8 cellular contexts compared by ENCODE assay signal in the genomic region with DNA sequence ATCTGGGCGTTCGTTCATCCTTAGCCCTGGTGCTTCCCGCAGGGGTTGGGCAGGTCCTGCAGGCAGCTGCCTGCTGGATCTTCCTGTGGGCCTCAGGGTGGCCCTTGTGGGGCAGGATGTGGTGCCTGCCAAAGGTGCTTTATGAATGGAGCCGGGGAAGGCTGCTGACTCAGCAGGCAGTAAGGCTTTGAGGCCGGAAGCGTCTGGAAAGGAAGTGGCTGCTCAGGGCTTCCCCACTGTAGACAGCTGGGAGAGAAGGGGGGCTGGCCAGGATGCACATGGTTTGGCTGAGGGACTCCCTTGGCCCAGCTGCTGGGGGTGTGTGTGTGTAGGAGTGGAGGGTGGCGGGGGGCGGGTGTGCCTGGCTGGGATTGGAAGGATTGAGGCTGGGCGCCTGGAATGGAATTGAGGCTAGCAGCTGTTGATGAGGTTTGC. TPM values are rescaled to one million over a fixed set of nuclear protein-coding genes. Genes with fewer than 3 reads are reported as not detected.
DNase-seq lines count a peak whose midpoint lies in the region; ATAC-seq and TF ChIP-seq lines count a peak whose summit lies in the region.

No MANE protein-coding gene starts in this region.

- H3K18ac ChIP-seq in mesendoderm (ENCODE audit: low read length), result no peak overlapping the region

- no peak overlapping the region for H3K4me2 ChIP-seq in mesendoderm (ENCODE audit: low read length)

- H3K36me3 ChIP-seq in mesendoderm (ENCODE audit: control insufficient read depth, insufficient read depth, low read length), result no peaks in the 10 kb centered on the region

- H3K79me1 ChIP-seq in mesendoderm (ENCODE audit: low read length), result peaks cover 40% of the 10 kb centered on the region

- H2BK120ac ChIP-seq in mesendoderm (ENCODE audit: low read depth, low read length), result no peak overlapping the region

- no peak for TF ChIP-seq CTCF in GM10266 (IDR thresholded peaks at IDR 0.05; ENCODE audit: control insufficient read depth, insufficient read depth, low read depth, missing control alignments)

- peaks cover 38 to 64% of the 10 kb centered on the region in 2 donors for H3K27me3 Mint-ChIP-seq in effector memory CD8-positive, alpha-beta T cell

- no peak overlapping the region for H3K4me3 ChIP-seq in mesendoderm (ENCODE audit: low read length)

- ATAC-seq in HG02798 (IDR thresholded peaks at IDR 0.05; ENCODE audit: poor library complexity, unreplicated experiment), result peak; percentile 70
- peak; percentile 95 for ATAC-seq in effector memory CD8-positive, alpha-beta T cell (replicated peaks)

- DNase-seq in GM10266 (ENCODE audit: extremely low spot score), result peak; percentile 75
- DNase-seq in NCI-H69 (lab: John Stamatoyannopoulos, UW), result peak; percentile 74
- DNase-seq in activated CD8-positive, alpha-beta memory T cell treated with anti-CD3 and anti-CD28 coated beads for 1 hour (ENCODE audit: extremely low read depth in 1 of 2, low read depth in 1 of 2), result peak; percentile 23 to 44
- DNase-seq in effector memory CD8-positive, alpha-beta T cell, result peak; percentile 68 to 74 (median 74)
- DNase-seq in mesendoderm, result peak; percentile 86
- peak; percentile 22 for DNase-seq in stimulated activated CD8-positive, alpha-beta memory T cell treated with anti-CD3 and anti-CD28 coated beads, Interleukin-15, amount 100 ng/mL, for 1 hour (ENCODE audit: low read depth)
- DNase-seq in DMS114 treated with DMSO at 0.1 percent for 48 hours (lab: John Stamatoyannopoulos, UW; ENCODE audit: unreplicated experiment), result no peak

- no peak overlapping the region for H2AK5ac ChIP-seq in mesendoderm (ENCODE audit: low read length)

- H3K79me2 ChIP-seq in mesendoderm (ENCODE audit: control insufficient read depth, insufficient read depth, low read length), result peaks cover 43% of the 10 kb centered on the region

- H3K27ac Mint-ChIP-seq in effector memory CD8-positive, alpha-beta T cell, result peak overlapping the region; percentile 72 to 86

- H3K27me3 ChIP-seq in mesendoderm (ENCODE audit: insufficient read depth, low read length, poor library complexity), result no peaks in the 10 kb centered on the region

- peak overlapping the region; percentile 42 for H3K9ac ChIP-seq in mesendoderm (ENCODE audit: low read length)

- H4K8ac ChIP-seq in mesendoderm (ENCODE audit: low read depth, low read length), result no peak overlapping the region

- peak overlapping the region; percentile 51 for H3K56ac ChIP-seq in mesendoderm (ENCODE audit: low read length)

- peak overlapping the region; percentile 63 to 68 for H3K4me3 Mint-ChIP-seq in effector memory CD8-positive, alpha-beta T cell

- H3K4me1 ChIP-seq in mesendoderm (ENCODE audit: control insufficient read depth, low read depth, low read length), result peaks cover 3% of the 10 kb centered on the region

- H3K36me3 Mint-ChIP-seq in effector memory CD8-positive, alpha-beta T cell (ENCODE audit: insufficient read depth), result peaks cover 8% of the 10 kb centered on the region

- H3K4ac ChIP-seq in mesendoderm (ENCODE audit: low read depth, low read length), result no peak overlapping the region

- H2BK15ac ChIP-seq in mesendoderm (replicated peaks; ENCODE audit: low read depth), result no peak overlapping the region

- peak overlapping the region; percentile 32 for H2BK5ac ChIP-seq in mesendoderm (ENCODE audit: low read length)

- H3K9me3 Mint-ChIP-seq in effector memory CD8-positive, alpha-beta T cell, result no peaks in the 10 kb centered on the region

- WGBS in mesendoderm (ENCODE audit: extremely low coverage, insufficient coverage, low lambda C conversion rate), result no CpG with 5 or more reads among the region's 9 CpGs

- H4K5ac ChIP-seq in mesendoderm (ENCODE audit: low read length), result no peak overlapping the region

- no peak overlapping the region for H3K23ac ChIP-seq in mesendoderm (ENCODE audit: low read length)

- peak overlapping the region; percentile 7 for H3K27ac ChIP-seq in mesendoderm (ENCODE audit: low read depth, low read length)

- peaks cover 11 to 21% of the 10 kb centered on the region in 2 donors for H3K4me1 Mint-ChIP-seq in effector memory CD8-positive, alpha-beta T cell (ENCODE audit: low read depth in 2 of 2)

RNA-seq across cellular contexts. Expression of gene CD276, which starts 12.9 kb away (rescaled TPM):
- 145 TPM for polyA plus RNA-seq in mesendoderm (2013, experiment 1 of 2)
- 145 TPM for polyA plus RNA-seq in mesendoderm (2013, experiment 2 of 2)

RNA-seq across cellular contexts. Expression of gene INSYN1, which starts 56.1 kb away (rescaled TPM):
- polyA plus RNA-seq in mesendoderm (2013, experiment 1 of 2), result 4.2 TPM
- 4.1 TPM for polyA plus RNA-seq in mesendoderm (2013, experiment 2 of 2)
